10 cellular contexts compared by ENCODE assay signal in the genomic region with DNA sequence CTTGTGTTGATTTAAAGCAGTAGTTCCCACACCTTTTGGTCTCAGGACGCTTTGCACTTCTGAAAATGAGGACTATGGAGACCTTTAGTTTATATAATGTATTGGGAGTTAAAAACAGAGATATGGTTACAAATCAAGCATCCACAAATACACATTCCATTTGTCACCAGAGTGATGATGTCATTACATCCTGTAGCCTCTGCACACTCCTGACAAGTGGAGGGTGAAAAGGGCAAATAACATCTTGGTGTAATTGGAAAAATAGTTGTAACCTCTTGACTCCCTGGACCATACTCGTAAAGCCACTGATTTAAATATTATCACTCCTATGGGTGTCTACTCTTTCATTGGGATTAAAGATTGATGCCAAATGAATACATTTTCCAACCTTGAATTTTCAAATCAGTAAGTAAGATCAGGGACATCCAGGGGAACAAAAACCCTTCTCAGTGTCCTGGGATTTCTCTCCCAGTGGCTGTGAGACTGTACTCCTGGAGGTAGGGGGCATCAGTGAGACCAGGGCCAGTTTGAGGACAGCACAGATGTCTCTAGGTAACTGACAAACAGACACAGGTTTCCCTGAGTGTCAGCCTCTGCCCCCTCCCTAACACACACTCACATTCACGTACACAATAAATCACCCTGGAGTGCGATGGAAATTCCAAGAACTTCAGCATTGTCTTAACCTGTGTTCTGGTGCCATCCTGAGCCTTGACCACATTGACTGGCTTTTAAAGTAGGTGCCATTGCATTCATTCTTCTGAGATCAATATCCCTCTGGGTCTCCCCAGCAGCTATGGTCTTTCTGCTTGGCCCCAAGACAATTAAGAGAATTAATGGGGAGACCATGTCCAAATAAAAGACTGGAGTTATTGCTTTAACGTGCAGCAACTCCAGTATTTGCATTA.
DNase-seq lines count a peak whose midpoint lies in the region; ATAC-seq, FAIRE-seq and TF ChIP-seq lines count a peak whose summit lies in the region.
"Had no signal": no experiment of that assay in that cellular context is flagged by ENCODE, and none has a peak within 500 bp of the region (broad histone marks: within the 10 kb centered on the region; RNA-seq: fewer than 3 reads in every experiment).

No MANE protein-coding gene starts in this region.

- no peaks in the 10 kb centered on the region for H3K36me3 Mint-ChIP-seq in astrocyte (ENCODE audit: low read depth, unreplicated experiment)

- ATAC-seq in HCT116 (peak; percentile 92), GM18519 (IDR thresholded peaks at IDR 0.05; ENCODE audit: low FRiP score, unreplicated experiment) (no peak)

- peaks cover 9% of the 10 kb centered on the region for H3K27me3 Mint-ChIP-seq in astrocyte (ENCODE audit: low read depth, unreplicated experiment)

- intact Hi-C loops in HCT116 (cut with micrococcal nuclease) = no loop called here

- H3K9me3 Mint-ChIP-seq in astrocyte (ENCODE audit: unreplicated experiment) = no peaks in the 10 kb centered on the region

- H4K20me1 ChIP-seq in HCT116 (ENCODE audit: insufficient read depth) = no peaks in the 10 kb centered on the region
- no peaks in the 10 kb centered on the region for H4K20me1 ChIP-seq in astrocyte (ENCODE audit: insufficient read depth, low read length)

- H3K79me2 ChIP-seq in HCT116 (ENCODE audit: insufficient read depth, low read length) = no peaks in the 10 kb centered on the region
- no peaks in the 10 kb centered on the region for H3K79me2 ChIP-seq in astrocyte (ENCODE audit: insufficient read depth, low read length)

- H3K27ac Mint-ChIP-seq in astrocyte (ENCODE audit: unreplicated experiment) = no peak overlapping the region

- no peaks in the 10 kb centered on the region for H3K9me2 ChIP-seq in HCT116 (ENCODE audit: insufficient read depth)

- DNase-seq in D721Med (ENCODE audit: insufficient read length, low spot score) = no peak
- no peak for DNase-seq in HCT116 (ENCODE audit: low read depth, low spot score)
- no peak for DNase-seq in astrocyte (ENCODE audit: low read depth)
- DNase-seq in left kidney (ENCODE audit: low read depth, low spot score) = peak; percentile 18
- no peak for DNase-seq in inferior parietal cortex (ENCODE audit: extremely low spot score)
- DNase-seq in medulla oblongata (ENCODE audit: extremely low spot score) = no peak
- no peak for DNase-seq in DMS114 treated with DMSO at 0.1 percent for 48 hours (lab: John Stamatoyannopoulos, UW; ENCODE audit: unreplicated experiment)
- DNase-seq: activated CD4-positive, alpha-beta T cell treated with anti-CD3 and anti-CD28 coated beads for 48 hours had no signal

- H3K9ac ChIP-seq in HCT116 (ENCODE audit: low read length) (no peak overlapping the region), astrocyte (ENCODE audit: low read length) (no peak overlapping the region)

- H2AFZ ChIP-seq in HCT116 (ENCODE audit: low read depth, low read length, poor library complexity, severe bottlenecking) (no peak overlapping the region), astrocyte (ENCODE audit: low read depth, low read length) (no peak overlapping the region)

- no TSS peak for BruUV-seq in HCT116 (replicated peaks; lab: Mats Ljungman, UMichigan)

- no peak overlapping the region for H3K4me3 Mint-ChIP-seq in astrocyte (ENCODE audit: unreplicated experiment)

- H3K4me2 ChIP-seq in HCT116 (ENCODE audit: low read length) = no peak overlapping the region
- H3K4me2 ChIP-seq in astrocyte (ENCODE audit: low read length) = no peak overlapping the region

- no peak overlapping the region for H3K4me3 ChIP-seq in HCT116 (replicated peaks in 1 of 2; ENCODE audit: low read depth in 1 of 2, low read length in 2 of 2)
- H3K4me3 ChIP-seq in astrocyte (ENCODE audit: insufficient read depth, low read depth, low read length) = no peak overlapping the region
- H3K4me3 ChIP-seq: HAP-1 had no signal

- H3K4me1 Mint-ChIP-seq in astrocyte (ENCODE audit: low read depth, unreplicated experiment) = peaks cover 3% of the 10 kb centered on the region

- H3K9me3 ChIP-seq in HCT116 (ENCODE audit: control insufficient read depth in 1 of 2, insufficient read depth in 1 of 2, low read depth in 1 of 2, low read length in 2 of 2) (no peaks in the 10 kb centered on the region), astrocyte (ENCODE audit: insufficient read depth, low read depth, low read length) (no peaks in the 10 kb centered on the region)
- H3K9me3 ChIP-seq: HAP-1 had no signal

- POLR2A ChIA-PET in HCT116 (lab: Charles Lee) = no interaction called here

- no peaks in the 10 kb centered on the region; a peak in 1 of 4 replicates for H3K4me1 ChIP-seq in HCT116 (ENCODE audit: control insufficient read depth in 1 of 2, insufficient read depth in 2 of 2, low read length in 2 of 2)
- H3K4me1 ChIP-seq in astrocyte (ENCODE audit: insufficient read depth, low read length) = no peaks in the 10 kb centered on the region
- H3K4me1 ChIP-seq: HAP-1 had no signal

- RAD21 ChIA-PET in HCT116 (lab: Charles Lee; ENCODE audit: low non-redundant PET in 1 of 2, low total read pairs in 2 of 2, uncharacterized antibody in 2 of 2, unreplicated experiment in 2 of 2) = no interaction called here

- TF ChIP-seq CTCF in D721Med (IDR thresholded peaks at IDR 0.05; ENCODE audit: insufficient read depth, missing control alignments) = peak; percentile 25
- peak; percentile 37 to 69 (median 61); a peak in 5 of 6 replicates for TF ChIP-seq CTCF in HCT116 (IDR thresholded peaks at IDR 0.05 in 2 of 3, conservative IDR thresholded peaks at IDR 0.05 in 1 of 3; ENCODE audit: borderline replicate concordance in 1 of 3, insufficient read depth in 1 of 3, low read depth in 2 of 3, low read length in 2 of 3)
- TF ChIP-seq CTCF in astrocyte (IDR thresholded peaks at IDR 0.05; ENCODE audit: insufficient read depth, low read depth, low read length) = peak; percentile 9

- peak; percentile 44 for TF ChIP-seq RAD21 in HCT116 (IDR thresholded peaks at IDR 0.05; ENCODE audit: low read depth)

- H3K36me3 ChIP-seq in HCT116 (ENCODE audit: control insufficient read depth in 1 of 2, insufficient read depth in 2 of 2, low read length in 2 of 2) = no peaks in the 10 kb centered on the region
- no peaks in the 10 kb centered on the region for H3K36me3 ChIP-seq in astrocyte (ENCODE audit: insufficient read depth, low read length)
- H3K36me3 ChIP-seq: HAP-1 had no signal

- H3K27me3 ChIP-seq in HCT116 (ENCODE audit: insufficient read depth, low read length) (no peaks in the 10 kb centered on the region), astrocyte (ENCODE audit: insufficient read depth, low read length) (peaks cover 10% of the 10 kb centered on the region)

- FAIRE-seq in D721Med (lab: Jason Lieb, UNC) (no peak), astrocyte (lab: Jason Lieb, UNC) (no peak)

- H3K27ac ChIP-seq in HCT116 (ENCODE audit: low read depth, low read length) = no peak overlapping the region
- H3K27ac ChIP-seq in astrocyte (ENCODE audit: low read depth, low read length) = no peak overlapping the region

- no peak for TF ChIP-seq POLR2A in HCT116 (IDR thresholded peaks at IDR 0.05; ENCODE audit: borderline replicate concordance, extremely low read depth, insufficient read depth, insufficient read length)

- CTCF ChIA-PET in HCT116 (lab: Charles Lee) = no interaction called here

TF ChIP-seq in HCT116, 20 proteins besides CTCF, POLR2A, EP300 and RAD21 (continues in another document):
- TF ChIP-seq CEBPB (IDR thresholded peaks at IDR 0.05; ENCODE audit: low read depth) (no peak), EZH2phosphoT487 (IDR thresholded peaks at IDR 0.05; ENCODE audit: borderline replicate concordance) (no peak), TCF7L2 (IDR thresholded peaks at IDR 0.05; ENCODE audit: borderline replicate concordance, extremely low read depth, insufficient read depth, insufficient read length) (no peak), FOSL1 (IDR thresholded peaks at IDR 0.05; ENCODE audit: low read depth) (no peak), EGR1 (IDR thresholded peaks at IDR 0.05; ENCODE audit: low read depth) (no peak), SP1 (IDR thresholded peaks at IDR 0.05; ENCODE audit: low read depth) (no peak), POLR2AphosphoS5 (IDR thresholded peaks at IDR 0.05; ENCODE audit: low read depth, low read length) (no peak), YY1 (IDR thresholded peaks at IDR 0.05; ENCODE audit: extremely low read depth, insufficient replicate concordance, low read depth, low read length) (no peak), EZH2 (IDR thresholded peaks at IDR 0.05) (no peak), SIN3A (IDR thresholded peaks at IDR 0.05; ENCODE audit: low read depth) (no peak), SRF (IDR thresholded peaks at IDR 0.05; ENCODE audit: low read depth) (no peak), ELF1 (IDR thresholded peaks at IDR 0.05; ENCODE audit: borderline replicate concordance, low read depth) (no peak), JUND (IDR thresholded peaks at IDR 0.05) (no peak), ZFX (IDR thresholded peaks at IDR 0.05) (no peak)
- TF ChIP-seq, protein P1, sequence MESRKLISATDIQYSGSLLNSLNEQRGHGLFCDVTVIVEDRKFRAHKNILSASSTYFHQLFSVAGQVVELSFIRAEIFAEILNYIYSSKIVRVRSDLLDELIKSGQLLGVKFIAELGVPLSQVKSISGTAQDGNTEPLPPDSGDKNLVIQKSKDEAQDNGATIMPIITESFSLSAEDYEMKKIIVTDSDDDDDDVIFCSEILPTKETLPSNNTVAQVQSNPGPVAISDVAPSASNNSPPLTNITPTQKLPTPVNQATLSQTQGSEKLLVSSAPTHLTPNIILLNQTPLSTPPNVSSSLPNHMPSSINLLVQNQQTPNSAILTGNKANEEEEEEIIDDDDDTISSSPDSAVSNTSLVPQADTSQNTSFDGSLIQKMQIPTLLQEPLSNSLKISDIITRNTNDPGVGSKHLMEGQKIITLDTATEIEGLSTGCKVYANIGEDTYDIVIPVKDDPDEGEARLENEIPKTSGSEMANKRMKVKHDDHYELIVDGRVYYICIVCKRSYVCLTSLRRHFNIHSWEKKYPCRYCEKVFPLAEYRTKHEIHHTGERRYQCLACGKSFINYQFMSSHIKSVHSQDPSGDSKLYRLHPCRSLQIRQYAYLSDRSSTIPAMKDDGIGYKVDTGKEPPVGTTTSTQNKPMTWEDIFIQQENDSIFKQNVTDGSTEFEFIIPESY (IDR thresholded peaks at IDR 0.05; ENCODE audit: extremely low read depth, insufficient replicate concordance, low read length) = no peak
- TF ChIP-seq, protein P2, sequence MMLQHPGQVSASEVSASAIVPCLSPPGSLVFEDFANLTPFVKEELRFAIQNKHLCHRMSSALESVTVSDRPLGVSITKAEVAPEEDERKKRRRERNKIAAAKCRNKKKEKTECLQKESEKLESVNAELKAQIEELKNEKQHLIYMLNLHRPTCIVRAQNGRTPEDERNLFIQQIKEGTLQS (IDR thresholded peaks at IDR 0.05) = no peak
- TF ChIP-seq, protein P3, sequence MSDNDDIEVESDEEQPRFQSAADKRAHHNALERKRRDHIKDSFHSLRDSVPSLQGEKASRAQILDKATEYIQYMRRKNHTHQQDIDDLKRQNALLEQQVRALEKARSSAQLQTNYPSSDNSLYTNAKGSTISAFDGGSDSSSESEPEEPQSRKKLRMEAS (IDR thresholded peaks at IDR 0.05) = no peak

Comparison
In these comparisons a context has a peak if more than half of its experiments do, and no peak if none do; other contexts are left out.
1. CTCF ChIP-seq: peak in every context shown above with its lines; median percentile 61 in HCT116; 25 in D721Med; 9 in astrocyte.